8 cellular contexts compared by ENCODE assay signal in genomic region chr2:11405074-11405406, GRCh38.
DNase-seq lines count a peak whose midpoint lies in the region; ATAC-seq, FAIRE-seq and TF ChIP-seq lines count a peak whose summit lies in the region.
"Not testable (repeated sequence)": the region's sequence is repeated elsewhere in the genome, so short reads cannot be mapped to it uniquely, and the experiment has no call there.

No MANE protein-coding gene starts in this region.

- H3F3A ChIP-seq in GM23338 (replicated peaks; ENCODE audit: low read depth) = not testable (repeated sequence)

- H3K27ac Mint-ChIP-seq in GM23338 = peak overlapping the region; percentile 82; the same call in 1 of the 2 replicates
- H3K27ac Mint-ChIP-seq in osteocyte (ENCODE audit: unreplicated experiment) = peak overlapping the region; percentile 93

- H3K27ac ChIP-seq in GM23338 (ENCODE audit: low read depth); HepG2 (ENCODE audit: extremely low read length, insufficient read depth, low read length): not testable (repeated sequence)
- H3K27ac ChIP-seq in colonic mucosa = peak overlapping the region; percentile 65
- peak overlapping the region in 3 of 4 donors; percentile 69 to 78 (median 71) for H3K27ac ChIP-seq in gastroesophageal sphincter
- peak overlapping the region; percentile 40 to 70 for H3K27ac ChIP-seq in small intestine (ENCODE audit: low read depth in 1 of 2, low read length in 1 of 2)
- H3K27ac ChIP-seq in thoracic aorta = peak overlapping the region; percentile 87 to 91
- peak overlapping the region; percentile 80 to 87 for H3K27ac ChIP-seq in uterus

- H3K27me3 Mint-ChIP-seq in GM23338 (ENCODE audit: insufficient read depth, low read depth, poor library complexity); osteocyte (ENCODE audit: unreplicated experiment): not testable (repeated sequence)

- FAIRE-seq in HepG2 (lab: Jason Lieb, UNC); small intestine (lab: Jason Lieb, UNC): not testable (repeated sequence)

- not testable (repeated sequence) for H2AFZ ChIP-seq in GM23338; HepG2 (ENCODE audit: low read length)

- not testable (repeated sequence) for TF ChIP-seq EP300 in gastroesophageal sphincter (IDR thresholded peaks at IDR 0.05); HepG2 (IDR thresholded peaks at IDR 0.05; ENCODE audit: low read depth in 2 of 2, low read length in 2 of 2); HepG2 (CRISPR knock-in tag; IDR thresholded peaks at IDR 0.05; ENCODE audit: borderline replicate concordance)

- not testable (repeated sequence) for H3K4me3 Mint-ChIP-seq in GM23338; osteocyte (ENCODE audit: unreplicated experiment)

- not testable (repeated sequence) for H3K79me2 ChIP-seq in GM23338 (replicated peaks; ENCODE audit: insufficient read depth); HepG2 (ENCODE audit: insufficient read depth, low read length)

- not testable (repeated sequence) for ATAC-seq in GM23338; gastroesophageal sphincter; HepG2; thoracic aorta (ENCODE audit: insufficient number of reproducible peaks, low FRiP score, low read depth)

- H3K36me3 ChIP-seq in GM23338 (ENCODE audit: insufficient read depth); colonic mucosa; gastroesophageal sphincter; HepG2 (replicated peaks in 1 of 2; ENCODE audit: control insufficient read depth in 1 of 2, insufficient read depth in 2 of 2, low read length in 2 of 2); small intestine (ENCODE audit: control insufficient read depth in 2 of 2, insufficient read depth in 2 of 2, low read length in 2 of 2); thoracic aorta; uterus: not testable (repeated sequence)

- POLR2A ChIA-PET in HepG2 (lab: Yijun Ruan, JAX) = interaction anchor here (1.2 to 3.6 kb wide), 6 partner anchors 9 to 61 kb away, joined by 3 to 42 read pairs (median 18); partner anchors contain the start of gene ROCK2

- not testable (repeated sequence) for H4K20me1 ChIP-seq in GM23338 (replicated peaks; ENCODE audit: insufficient read depth); HepG2 (ENCODE audit: insufficient read depth, low read length)

- CTCF ChIA-PET in HepG2 (lab: Yijun Ruan, JAX; ENCODE audit: low intra/inter-chr PET ratio, low total read pairs) = not testable (repeated sequence)

- WGBS in gastroesophageal sphincter (ENCODE audit: low coverage in 1 of 2), 2 donors = 73 to 89% methylated on average over 2 to 7 of the region's 8 CpGs
- 77% methylated on average over 8 of the region's 8 CpGs for WGBS in HepG2 (ENCODE audit: low lambda C conversion rate)
- WGBS in small intestine, 3 donors = 80 to 81% (median 80%) methylated on average over 8 of the region's 8 CpGs

- H3K4me3 ChIP-seq in GM23338; colonic mucosa; gastroesophageal sphincter; HepG2 (replicated peaks in 1 of 3; ENCODE audit: insufficient read depth in 1 of 3, low read depth in 2 of 3, low read length in 3 of 3); small intestine (ENCODE audit: low read depth in 1 of 2, low read length in 2 of 2); thoracic aorta; uterus: not testable (repeated sequence)

- intact Hi-C loops in colonic mucosa (cut with DNase I) = loop anchor here (10.0 kb wide), 1 partner anchor 60 kb away; the partner anchor contains the start of gene ROCK2
- intact Hi-C loops in HepG2 (cut with micrococcal nuclease; ENCODE audit: unreplicated experiment); uterus (cut with DNase I; ENCODE audit: low total_unique reads): not testable (repeated sequence)

- H3K4me2 ChIP-seq in GM23338 = not testable (repeated sequence)
- H3K4me2 ChIP-seq in HepG2 (ENCODE audit: low read depth, low read length) = peak overlapping the region; percentile 65

- H3K27me3 ChIP-seq in GM23338 (ENCODE audit: insufficient read depth); colonic mucosa; gastroesophageal sphincter; HepG2 (ENCODE audit: control insufficient read depth in 1 of 2, insufficient read depth in 2 of 2, low read length in 2 of 2); small intestine (ENCODE audit: control insufficient read depth in 2 of 2, insufficient read depth in 2 of 2, low read length in 2 of 2); thoracic aorta (replicated peaks; ENCODE audit: insufficient read depth); uterus: not testable (repeated sequence)

- H3K9me3 ChIP-seq in colonic mucosa; gastroesophageal sphincter; HepG2 (ENCODE audit: low read length); small intestine (ENCODE audit: control insufficient read depth, low read depth); thoracic aorta; uterus: not testable (repeated sequence)

- peak overlapping the region in 1 of 2 donors; percentile 55 for H3K9ac ChIP-seq in colonic mucosa (ENCODE audit: low read depth in 2 of 2, low read length in 2 of 2)
- H3K9ac ChIP-seq in HepG2 (ENCODE audit: insufficient read depth, low read depth, low read length) = not testable (repeated sequence)

- not testable (repeated sequence) for H3K36me3 Mint-ChIP-seq in GM23338 (ENCODE audit: low read depth); osteocyte (ENCODE audit: unreplicated experiment)

- in situ Hi-C loops in HepG2 (cut with HindIII; ENCODE audit: extremely low pct_ligation_motif_present, low pct_unique_long_range_greater_than_20kb) = loop anchor here (5.0 kb wide), 1 partner anchor 168 kb away; no protein-coding TSS in a partner anchor

- H3K4me1 Mint-ChIP-seq in GM23338 = not testable (repeated sequence)
- H3K4me1 Mint-ChIP-seq in osteocyte (ENCODE audit: unreplicated experiment) = peaks cover 54% of the 10 kb centered on the region

- not testable (repeated sequence) for BruUV-seq in HepG2 (replicated peaks; lab: Mats Ljungman, UMichigan)

- TF ChIP-seq CTCF in GM23338 (conservative IDR thresholded peaks at IDR 0.05; ENCODE audit: low read depth in 2 of 2); colonic mucosa (IDR thresholded peaks at IDR 0.05); gastroesophageal sphincter (IDR thresholded peaks at IDR 0.05); HepG2 (CRISPR knock-in tag; IDR thresholded peaks at IDR 0.05); osteocyte (IDR thresholded peaks at IDR 0.05); thoracic aorta (IDR thresholded peaks at IDR 0.05); uterus (IDR thresholded peaks at IDR 0.05): not testable (repeated sequence)

- not testable (repeated sequence) for DNase-seq in GM23338 (ENCODE audit: low spot score); colonic mucosa; HepG2 (ENCODE audit: low spot score); osteocyte (ENCODE audit: extremely low spot score, unreplicated experiment); small intestine; thoracic aorta (ENCODE audit: low spot score); uterus

- H3K9me3 Mint-ChIP-seq in GM23338; osteocyte (ENCODE audit: unreplicated experiment): not testable (repeated sequence)

- not testable (repeated sequence) for TF ChIP-seq RAD21 in HepG2 (CRISPR knock-in tag; IDR thresholded peaks at IDR 0.05)

- TF ChIP-seq POLR2A in gastroesophageal sphincter (IDR thresholded peaks at IDR 0.05); HepG2 (IDR thresholded peaks at IDR 0.05; ENCODE audit: insufficient read depth in 1 of 2, low read depth in 2 of 2, low read length in 2 of 2); uterus (IDR thresholded peaks at IDR 0.05): not testable (repeated sequence)

- not testable (repeated sequence) for H3K9me2 ChIP-seq in GM23338 (ENCODE audit: insufficient read depth)

- H3K4me1 ChIP-seq in GM23338 (ENCODE audit: insufficient read depth); uterus: not testable (repeated sequence)
- H3K4me1 ChIP-seq in colonic mucosa (peaks cover 18% of the 10 kb centered on the region), gastroesophageal sphincter (peaks cover 0 to 38% (median 2%) of the 10 kb centered on the region in 3 donors), HepG2 (ENCODE audit: insufficient read depth, low read length) (peaks cover 47% of the 10 kb centered on the region), small intestine (ENCODE audit: control insufficient read depth in 2 of 2, insufficient read depth in 1 of 2, low read depth in 1 of 2, low read length in 1 of 2) (peaks cover 0 to 12% of the 10 kb centered on the region in 2 donors), thoracic aorta (ENCODE audit: control insufficient read depth in 1 of 2, low read depth in 2 of 2) (peaks cover 14 to 42% of the 10 kb centered on the region in 2 donors)

TF ChIP-seq in HepG2, 621 proteins besides CTCF, POLR2A, EP300 and RAD21:
- TF ChIP-seq ADNP (CRISPR knock-in tag; IDR thresholded peaks at IDR 0.05) (0 out of 2 replicates have a peak, but pooled peaks have one; percentile 16), ZNF235 (CRISPR knock-in tag; IDR thresholded peaks at IDR 0.05; ENCODE audit: borderline replicate concordance) (0 out of 2 replicates have a peak, but pooled peaks have one; percentile 52), ZNF460 (CRISPR knock-in tag; IDR thresholded peaks at IDR 0.05; ENCODE audit: borderline replicate concordance) (peak; percentile 71; the same call in 1 of the 2 replicates)
